Comparison of ENCODE assay signal across 17 cellular contexts in the genomic region with DNA sequence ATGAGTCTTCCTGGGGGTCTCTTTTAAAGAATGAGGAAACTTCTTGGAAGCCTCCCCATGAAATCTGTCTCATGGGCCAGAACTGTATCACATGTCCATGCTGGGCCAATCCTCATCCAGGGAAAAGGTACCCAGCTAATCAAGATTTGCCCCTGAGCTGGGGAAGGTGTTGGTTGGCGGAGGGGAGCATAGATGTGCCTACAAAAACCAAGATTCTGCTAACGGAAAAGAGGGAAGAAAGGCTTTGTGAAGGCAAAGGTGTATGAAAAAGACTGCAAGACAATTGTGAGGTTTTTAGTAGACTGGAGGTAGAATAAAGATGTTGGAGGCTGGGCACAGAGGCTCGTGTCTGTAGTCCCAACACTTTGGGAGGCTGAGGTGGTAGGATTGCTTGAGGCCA. TPM values are rescaled to one million over a fixed set of nuclear protein-coding genes. Genes with fewer than 3 reads are reported as not detected.
DNase-seq lines count a peak whose midpoint lies in the region; ATAC-seq and TF ChIP-seq lines count a peak whose summit lies in the region.
"Had no signal": no experiment of that assay in that cellular context is flagged by ENCODE, and none has a peak within 500 bp of the region (broad histone marks: within the 10 kb centered on the region; RNA-seq: fewer than 3 reads in every experiment).

No MANE protein-coding gene starts in this region.

- H3K4me3 ChIP-seq in coronary artery = no peak overlapping the region
- H3K4me3 ChIP-seq: BLaER1, GM12878 had no signal

- H3K27ac Mint-ChIP-seq in activated CD8-positive, alpha-beta memory T cell treated with anti-CD3 and anti-CD28 coated beads, Interleukin-2, amount 10 ng/mL, durations not matched to agents 7 days and 5 days = peak overlapping the region; percentile 26
- H3K27ac Mint-ChIP-seq: CD4-positive, alpha-beta memory T cell had no signal

- CTCF ChIA-PET in activated CD8-positive, alpha-beta memory T cell treated with anti-CD3 and anti-CD28 coated beads, Interleukin-2, amount 10 ng/mL, durations not matched to agents 7 days and 5 days (lab: Charles Lee) = interaction anchor here (0.7 to 5.0 kb wide), 5 partner anchors 12 to 188 kb away, joined by 4 to 28 read pairs (median 7); a partner anchor contains a TSS

- peaks cover 33% of the 10 kb centered on the region for H3K4me1 Mint-ChIP-seq in activated CD8-positive, alpha-beta memory T cell treated with anti-CD3 and anti-CD28 coated beads, Interleukin-2, amount 10 ng/mL, durations not matched to agents 7 days and 5 days

- no peak overlapping the region for H3K4me3 Mint-ChIP-seq in activated CD8-positive, alpha-beta memory T cell treated with anti-CD3 and anti-CD28 coated beads, Interleukin-2, amount 10 ng/mL, durations not matched to agents 7 days and 5 days
- H3K4me3 Mint-ChIP-seq: CD14-positive monocyte; CD4-positive, alpha-beta memory T cell had no signal

- no peak overlapping the region for H3K27ac ChIP-seq in coronary artery
- H3K27ac ChIP-seq: BLaER1 had no signal

- H3K36me3 Mint-ChIP-seq in activated CD8-positive, alpha-beta memory T cell treated with anti-CD3 and anti-CD28 coated beads, Interleukin-2, amount 10 ng/mL, durations not matched to agents 7 days and 5 days = peaks cover 10% of the 10 kb centered on the region

- no peak for TF ChIP-seq CTCF in coronary artery (IDR thresholded peaks at IDR 0.05)

- ATAC-seq in activated CD8-positive, alpha-beta memory T cell treated with anti-CD3 and anti-CD28 coated beads, Interleukin-2, amount 10 ng/mL, durations not matched to agents 7 days and 5 days = no peak
- no peak for ATAC-seq in HG03025 (IDR thresholded peaks at IDR 0.05; ENCODE audit: low FRiP score, unreplicated experiment)
- ATAC-seq: GM12878, HepG2 had no signal

- H3K27me3 Mint-ChIP-seq in activated CD8-positive, alpha-beta memory T cell treated with anti-CD3 and anti-CD28 coated beads, Interleukin-2, amount 10 ng/mL, durations not matched to agents 7 days and 5 days = no peaks in the 10 kb centered on the region
- H3K27me3 Mint-ChIP-seq: CD4-positive, alpha-beta memory T cell had no signal

- H3K9me3 Mint-ChIP-seq in activated CD8-positive, alpha-beta memory T cell treated with anti-CD3 and anti-CD28 coated beads, Interleukin-2, amount 10 ng/mL, durations not matched to agents 7 days and 5 days (ENCODE audit: low read depth) = no peaks in the 10 kb centered on the region

- DNase-seq in activated CD8-positive, alpha-beta memory T cell treated with anti-CD3 and anti-CD28 coated beads, Interleukin-2, amount 10 ng/mL, durations not matched to agents 7 days and 5 days = no peak
- no peak for DNase-seq in activated CD8-positive, alpha-beta memory T cell treated with anti-CD3 and anti-CD28 coated beads, Interleukin-2, amount 50 U/mL, for 48 hours
- DNase-seq in RPMI8226 (peak; percentile 1), coronary artery (ENCODE audit: low spot score) (peak; percentile 56), GDM1 (lab: John Stamatoyannopoulos, UW) (no peak), DMS79 treated with DMSO at 0.1 percent for 48 hours (lab: John Stamatoyannopoulos, UW) (no peak)
- DNase-seq: 8988T; CD4-positive, alpha-beta memory T cell; DMS153; DMS79; GOT3; H7 had no signal

RNA-seq across cellular contexts. Expression of a gene that starts 18.5 kb away (rescaled TPM):
- total RNA-seq in activated CD8-positive, alpha-beta memory T cell treated with anti-CD3 and anti-CD28 coated beads, Interleukin-2, amount 10 ng/mL, durations not matched to agents 7 days and 5 days = 10 to 100 TPM; 83.4 to 92.7 TPM

Comparison
In these comparisons a context has a peak if more than half of its experiments do, and no peak if none do; other contexts are left out.
1. DNase-seq: peak in RPMI8226 (single experiment) and coronary artery (single experiment); none in activated CD8-positive, alpha-beta memory T cell treated with anti-CD3 and anti-CD28 coated beads, Interleukin-2, amount 10 ng/mL, durations not matched to agents 7 days and 5 days (single experiment), activated CD8-positive, alpha-beta memory T cell treated with anti-CD3 and anti-CD28 coated beads, Interleukin-2, amount 50 U/mL, for 48 hours (single experiment), GDM1 (single experiment) and DMS79 treated with DMSO at 0.1 percent for 48 hours (single experiment).